1 cellular context compared by ENCODE assay signal in the genomic region with DNA sequence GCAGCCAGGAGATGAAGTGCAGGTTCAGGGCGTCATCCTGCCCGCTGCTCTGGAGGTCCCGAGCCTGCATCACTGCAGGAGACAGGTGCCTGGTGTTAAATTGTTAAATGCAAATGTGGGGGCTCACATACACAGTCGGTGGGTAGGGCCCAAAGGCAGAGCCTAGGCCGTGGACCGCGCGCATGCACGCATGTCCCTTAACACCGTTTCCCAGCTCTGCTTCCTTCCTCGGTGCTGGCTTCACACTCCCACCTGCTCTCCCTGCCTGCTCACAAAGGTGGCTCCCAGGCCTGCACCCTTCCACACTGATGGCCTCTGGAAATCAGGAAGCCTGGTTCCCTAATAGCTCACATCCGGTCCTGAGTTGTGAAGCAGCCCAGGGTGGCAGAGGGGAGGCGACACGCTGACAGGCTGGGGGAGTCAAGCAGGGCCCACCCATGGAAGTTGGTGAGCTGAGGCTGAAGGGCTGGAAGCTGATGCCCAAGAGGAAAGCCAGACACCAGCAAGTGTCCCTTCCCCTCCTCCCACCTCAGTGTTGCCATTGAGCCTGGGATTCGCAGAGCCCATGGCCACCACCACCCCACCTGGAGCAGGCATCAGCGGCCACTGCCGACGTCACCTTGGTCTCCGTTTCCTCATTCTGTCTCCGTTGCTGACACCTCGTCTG.
TF ChIP-seq lines count a peak whose summit lies in the region.

No MANE protein-coding gene starts in this region.

TF ChIP-seq in IMR-90, 13 proteins besides CTCF, POLR2A, EP300 and RAD21 (continued from another document):
- no peak for TF ChIP-seq ELK1 (IDR thresholded peaks at IDR 0.05; ENCODE audit: borderline replicate concordance, low read depth, low read length)
- no peak for TF ChIP-seq MXI1 (IDR thresholded peaks at IDR 0.05; ENCODE audit: borderline replicate concordance, low read depth, low read length)
- no peak for TF ChIP-seq FOS (IDR thresholded peaks at IDR 0.05; ENCODE audit: low read depth, low read length)
- TF ChIP-seq, protein P1, sequence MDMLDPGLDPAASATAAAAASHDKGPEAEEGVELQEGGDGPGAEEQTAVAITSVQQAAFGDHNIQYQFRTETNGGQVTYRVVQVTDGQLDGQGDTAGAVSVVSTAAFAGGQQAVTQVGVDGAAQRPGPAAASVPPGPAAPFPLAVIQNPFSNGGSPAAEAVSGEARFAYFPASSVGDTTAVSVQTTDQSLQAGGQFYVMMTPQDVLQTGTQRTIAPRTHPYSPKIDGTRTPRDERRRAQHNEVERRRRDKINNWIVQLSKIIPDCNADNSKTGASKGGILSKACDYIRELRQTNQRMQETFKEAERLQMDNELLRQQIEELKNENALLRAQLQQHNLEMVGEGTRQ (IDR thresholded peaks at IDR 0.05; ENCODE audit: low read depth, low read length): no peak
- TF ChIP-seq CEBPB (IDR thresholded peaks at IDR 0.05; ENCODE audit: low read depth, low read length): no peak
- no peak for TF ChIP-seq RFX5 (IDR thresholded peaks at IDR 0.05; ENCODE audit: low read depth, low read length)
- TF ChIP-seq MAFK (IDR thresholded peaks at IDR 0.05; ENCODE audit: low read depth, low read length): no peak
